Comparison of ENCODE assay signal across 9 cellular contexts in genomic region chr4:70531981-70532380, GRCh38.
DNase-seq lines count a peak whose midpoint lies in the region; ATAC-seq and TF ChIP-seq lines count a peak whose summit lies in the region.
"Had no signal": no experiment of that assay in that cellular context is flagged by ENCODE, and none has a peak within 500 bp of the region (broad histone marks: within the 10 kb centered on the region; RNA-seq: fewer than 3 reads in every experiment).

No MANE protein-coding gene starts in this region.

- H3K4me3 ChIP-seq in AG09309 (ENCODE audit: control insufficient read depth, low read depth, low read length), result no peak overlapping the region

- ATAC-seq in GM19372 (IDR thresholded peaks at IDR 0.05; ENCODE audit: low read depth, unreplicated experiment) (peak; percentile 77), HG02981 (IDR thresholded peaks at IDR 0.05; ENCODE audit: unreplicated experiment) (peak; percentile 90), SK-N-SH treated with all-trans-retinoic acid at 6 μM for 48 hours (peak; percentile 80), HG02840 (IDR thresholded peaks at IDR 0.05; ENCODE audit: low FRiP score, unreplicated experiment) (no peak)
- ATAC-seq in stimulated activated effector memory CD8-positive, alpha-beta T cell treated with anti-CD3 and anti-CD28 coated beads, Interleukin-12 subunit alpha, Interleukin-12 subunit beta, amount 100 ng/mL, for 72 hours, result no peak

- peak; percentile 5 for TF ChIP-seq CTCF in AG09309 (IDR thresholded peaks at IDR 0.05; ENCODE audit: control insufficient read depth, insufficient read depth, low read depth, low read length, missing control alignments)

- no peaks in the 10 kb centered on the region for H3K4me1 Mint-ChIP-seq in stimulated activated effector memory CD8-positive, alpha-beta T cell treated with anti-CD3 and anti-CD28 coated beads, Interleukin-12 subunit alpha, Interleukin-12 subunit beta, amount 100 ng/mL, for 72 hours

- DNase-seq in AG09309 (ENCODE audit: low read depth), result no peak
- DNase-seq in activated T-cell treated with anti-CD3 and anti-CD28 coated beads for 4 hours, result no peak
- DNase-seq in stimulated activated effector memory CD8-positive, alpha-beta T cell treated with anti-CD3 and anti-CD28 coated beads, Interleukin-12 subunit alpha, Interleukin-12 subunit beta, amount 100 ng/mL, for 72 hours (ENCODE audit: low spot score in 2 of 2), result no peak
- DNase-seq in activated CD8-positive, alpha-beta memory T cell treated with anti-CD3 and anti-CD28 coated beads, Interleukin-2, amount 50 U/mL, for 4 hours, result no peak
- DNase-seq: central memory CD4-positive, alpha-beta T cell had no signal

- H3K27ac Mint-ChIP-seq in stimulated activated effector memory CD8-positive, alpha-beta T cell treated with anti-CD3 and anti-CD28 coated beads, Interleukin-12 subunit alpha, Interleukin-12 subunit beta, amount 100 ng/mL, for 72 hours, result no peak overlapping the region

- H3K9me3 Mint-ChIP-seq in stimulated activated effector memory CD8-positive, alpha-beta T cell treated with anti-CD3 and anti-CD28 coated beads, Interleukin-12 subunit alpha, Interleukin-12 subunit beta, amount 100 ng/mL, for 72 hours, result no peaks in the 10 kb centered on the region

- no peaks in the 10 kb centered on the region for H3K36me3 Mint-ChIP-seq in stimulated activated effector memory CD8-positive, alpha-beta T cell treated with anti-CD3 and anti-CD28 coated beads, Interleukin-12 subunit alpha, Interleukin-12 subunit beta, amount 100 ng/mL, for 72 hours

- H3K4me3 Mint-ChIP-seq in stimulated activated effector memory CD8-positive, alpha-beta T cell treated with anti-CD3 and anti-CD28 coated beads, Interleukin-12 subunit alpha, Interleukin-12 subunit beta, amount 100 ng/mL, for 72 hours, result no peak overlapping the region

TF ChIP-seq in SK-N-SH treated with all-trans-retinoic acid at 6 μM for 48 hours, 23 proteins besides CTCF, POLR2A, EP300 and RAD21:
- TF ChIP-seq ISL1 (CRISPR knock-in tag; IDR thresholded peaks at IDR 0.05), result no peak
- TF ChIP-seq ZNF8 (CRISPR knock-in tag; IDR thresholded peaks at IDR 0.05), result no peak
- TF ChIP-seq CREB5 (CRISPR knock-in tag; IDR thresholded peaks at IDR 0.05; ENCODE audit: low read depth), result no peak
- TF ChIP-seq ZNF565 (CRISPR knock-in tag; conservative IDR thresholded peaks at IDR 0.05; ENCODE audit: low read depth), result no peak
TF ChIP-seq in SK-N-SH treated with all-trans-retinoic acid at 6 μM for 48 hours: peak in this region for 0.

Comparison
In these comparisons a context has a peak if more than half of its experiments do, and no peak if none do; other contexts are left out.
1. ATAC-seq: peak in GM19372 (single experiment), HG02981 (single experiment) and SK-N-SH treated with all-trans-retinoic acid at 6 μM for 48 hours (single experiment); none in HG02840 (single experiment) and stimulated activated effector memory CD8-positive, alpha-beta T cell treated with anti-CD3 and anti-CD28 coated beads, Interleukin-12 subunit alpha, Interleukin-12 subunit beta, amount 100 ng/mL, for 72 hours (single experiment).